In genomic region chr1:228445867-228446584, GRCh38 we compare ENCODE assay signal across 8 cellular contexts. TPM values are rescaled to one million over a fixed set of nuclear protein-coding genes. Genes with fewer than 3 reads are reported as not detected.
DNase-seq lines count a peak whose midpoint lies in the region; ATAC-seq, FAIRE-seq and TF ChIP-seq lines count a peak whose summit lies in the region.

No MANE protein-coding gene starts in this region.

- H3K27ac Mint-ChIP-seq in activated naive CD4-positive, alpha-beta T cell treated with anti-CD3 and anti-CD28 coated beads for 36 hours: no peak overlapping the region
- no peak overlapping the region for H3K27ac Mint-ChIP-seq in osteocyte (ENCODE audit: unreplicated experiment)

- TF ChIP-seq CTCF in osteocyte (IDR thresholded peaks at IDR 0.05): no peak

- peak overlapping the region; percentile 77 for H3K4me3 Mint-ChIP-seq in activated naive CD4-positive, alpha-beta T cell treated with anti-CD3 and anti-CD28 coated beads for 36 hours
- peak overlapping the region; percentile 69 for H3K4me3 Mint-ChIP-seq in osteocyte (ENCODE audit: unreplicated experiment)

- TF ChIP-seq POLR2A in GM12891 (IDR thresholded peaks at IDR 0.05; ENCODE audit: low read depth, low read length): no peak

- intact Hi-C loops in activated naive CD4-positive, alpha-beta T cell treated with anti-CD3 and anti-CD28 coated beads for 36 hours (cut with micrococcal nuclease): loop anchor here (1.0 kb wide), 1 partner anchor 11 kb away; a partner anchor contains a TSS
- intact Hi-C loops in head of caudate nucleus (cut with DNase I): no loop called here

- H3K9me3 Mint-ChIP-seq in activated naive CD4-positive, alpha-beta T cell treated with anti-CD3 and anti-CD28 coated beads for 36 hours: no peaks in the 10 kb centered on the region
- no peaks in the 10 kb centered on the region for H3K9me3 Mint-ChIP-seq in osteocyte (ENCODE audit: unreplicated experiment)

- ATAC-seq in HG03103 (IDR thresholded peaks at IDR 0.05; ENCODE audit: low read depth, unreplicated experiment) (peak; percentile 80), GM19328 (IDR thresholded peaks at IDR 0.05; ENCODE audit: unreplicated experiment) (no peak)

- peaks cover 32% of the 10 kb centered on the region for H3K27me3 Mint-ChIP-seq in activated naive CD4-positive, alpha-beta T cell treated with anti-CD3 and anti-CD28 coated beads for 36 hours (ENCODE audit: low read depth)
- H3K27me3 Mint-ChIP-seq in osteocyte (ENCODE audit: unreplicated experiment): peaks cover 65% of the 10 kb centered on the region

- peaks cover 2% of the 10 kb centered on the region for H3K36me3 Mint-ChIP-seq in activated naive CD4-positive, alpha-beta T cell treated with anti-CD3 and anti-CD28 coated beads for 36 hours (ENCODE audit: low read depth)
- H3K36me3 Mint-ChIP-seq in osteocyte (ENCODE audit: unreplicated experiment): no peaks in the 10 kb centered on the region

- peak; percentile 82 for FAIRE-seq in GM12891 (lab: Jason Lieb, UNC)

- DNase-seq in GM12891 (ENCODE audit: insufficient read length, low spot score) (peak; percentile 61), head of caudate nucleus (peak in 41 of 42 donors; percentile 25 to 85 (median 59)), osteocyte (ENCODE audit: extremely low spot score, unreplicated experiment) (no peak), globus pallidus (ENCODE audit: low spot score) (no peak), HK-2 (ENCODE audit: unreplicated experiment) (no peak)
- DNase-seq in activated naive CD4-positive, alpha-beta T cell treated with anti-CD3 and anti-CD28 coated beads for 36 hours: peak; percentile 68

- CTCF ChIA-PET in activated naive CD4-positive, alpha-beta T cell treated with anti-CD3 and anti-CD28 coated beads for 36 hours (lab: Charles Lee): interaction anchor here (0.6 kb wide), 1 partner anchor 316 kb away, joined by 7 read pairs; no protein-coding TSS in a partner anchor

- peaks cover 15% of the 10 kb centered on the region for H3K4me1 Mint-ChIP-seq in activated naive CD4-positive, alpha-beta T cell treated with anti-CD3 and anti-CD28 coated beads for 36 hours (ENCODE audit: low read depth)
- peaks cover 11% of the 10 kb centered on the region for H3K4me1 Mint-ChIP-seq in osteocyte (ENCODE audit: unreplicated experiment)

TF ChIP-seq in GM12891, 5 proteins besides CTCF, POLR2A, EP300 and RAD21:
- TF ChIP-seq TAF1 (IDR thresholded peaks at IDR 0.05; ENCODE audit: low read depth, low read length): no peak
- no peak for TF ChIP-seq POU2F2 (IDR thresholded peaks at IDR 0.05; ENCODE audit: low read depth, low read length)
- no peak for TF ChIP-seq POLR2AphosphoS5 (IDR thresholded peaks at IDR 0.05; ENCODE audit: low read depth, low read length)
- no peak for TF ChIP-seq PAX5 (IDR thresholded peaks at IDR 0.05; ENCODE audit: insufficient read depth, low read length, severe bottlenecking)
- TF ChIP-seq SPI1 (IDR thresholded peaks at IDR 0.05; ENCODE audit: low read depth, low read length): no peak

RNA-seq across cellular contexts. Expression of gene TRIM17, which starts 29.4 kb away (rescaled TPM):
- polyA plus RNA-seq in GM12891 (2012; ENCODE audit: low read depth, missing spikeins): 0.26 TPM
- 1 to 10 TPM; 1.0 to 1.2 TPM for total RNA-seq in activated naive CD4-positive, alpha-beta T cell treated with anti-CD3 and anti-CD28 coated beads for 36 hours
- total RNA-seq in osteocyte: 1.3 and 1.8 TPM in 2 replicates

RNA-seq across cellular contexts. Expression of gene TRIM11, which starts 39.4 kb away (rescaled TPM):
- polyA plus RNA-seq in GM12891 (2012; ENCODE audit: low read depth, missing spikeins): 12.6 TPM
- total RNA-seq in activated naive CD4-positive, alpha-beta T cell treated with anti-CD3 and anti-CD28 coated beads for 36 hours: 10 to 100 TPM; 26.0 to 27.5 TPM
- total RNA-seq in osteocyte: 22.0 and 25.2 TPM in 2 replicates

RNA-seq across cellular contexts. Expression of gene RNF187, which starts 41.2 kb away (rescaled TPM):
- 51.7 TPM for polyA plus RNA-seq in GM12891 (2012; ENCODE audit: low read depth, missing spikeins)
- 100 to 1,000 TPM; 112 to 116 TPM for total RNA-seq in activated naive CD4-positive, alpha-beta T cell treated with anti-CD3 and anti-CD28 coated beads for 36 hours
- 156 and 168 TPM in 2 replicates for total RNA-seq in osteocyte

Comparison
In these comparisons a context has a peak if more than half of its experiments do, and no peak if none do; other contexts are left out.
1. DNase-seq: peak in GM12891 (single experiment), activated naive CD4-positive, alpha-beta T cell treated with anti-CD3 and anti-CD28 coated beads for 36 hours (single experiment) and head of caudate nucleus (41 of 42); none in osteocyte (single experiment), globus pallidus (single experiment) and HK-2 (single experiment).